Comparison of ENCODE assay signal across 11 cellular contexts in the genomic region with DNA sequence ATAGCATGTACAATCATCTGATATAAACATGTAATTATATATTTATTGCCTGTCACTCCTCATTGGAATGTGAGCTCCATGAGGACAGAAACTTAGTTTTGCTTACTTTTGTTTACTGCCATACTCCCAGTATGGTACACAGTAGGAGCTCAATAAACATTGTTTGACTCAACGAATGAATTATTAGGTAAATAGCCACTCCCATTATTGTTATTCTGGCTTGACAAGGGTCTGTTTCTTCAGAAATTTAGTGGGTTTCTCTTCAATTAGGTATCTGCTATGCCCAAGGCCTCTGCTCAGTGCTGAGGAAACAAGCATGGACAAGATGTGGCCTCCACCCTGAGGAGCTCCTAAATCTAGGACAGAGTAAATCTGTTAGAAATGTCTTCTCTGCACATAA. TPM values are rescaled to one million over a fixed set of nuclear protein-coding genes. Genes with fewer than 3 reads are reported as not detected.
A peak's percentile ranks its signal among the peaks of the same experiment; 100 is the strongest.
DNase-seq lines count a peak whose midpoint lies in the region; ATAC-seq and TF ChIP-seq lines count a peak whose summit lies in the region.
"Had no signal": no experiment of that assay in that cellular context is flagged by ENCODE, and none has a peak within 500 bp of the region (broad histone marks: within the 10 kb centered on the region; RNA-seq: fewer than 3 reads in every experiment).

No MANE protein-coding gene starts in this region.

- 54 to 63% (median 58%) methylated on average over 1 of the region's 1 CpG for whole genome bisulfite sequencing in heart left ventricle, 4 donors
- 27 to 53% methylated on average over 1 of the region's 1 CpG for WGBS in body of pancreas, 2 donors
- 33 to 35% methylated on average over 1 of the region's 1 CpG for WGBS in upper lobe of left lung, 2 donors

- H3K9me3 ChIP-seq in heart left ventricle (no peaks in the 10 kb centered on the region), body of pancreas (no peaks in the 10 kb centered on the region), muscle layer of duodenum (ENCODE audit: control insufficient read depth in 1 of 2, low read length in 2 of 2) (no peaks in the 10 kb centered on the region), upper lobe of left lung (no peaks in the 10 kb centered on the region), MG63 (no peaks in the 10 kb centered on the region)

- H3K27me3 ChIP-seq in heart left ventricle (no peaks in the 10 kb centered on the region), body of pancreas (no peaks in the 10 kb centered on the region), muscle layer of duodenum (ENCODE audit: low read depth, low read length) (no peaks in the 10 kb centered on the region), upper lobe of left lung (no peaks in the 10 kb centered on the region), MG63 (no peaks in the 10 kb centered on the region)

- H3K36me3 ChIP-seq in heart left ventricle (peaks cover 0 to 72% (median 27%) of the 10 kb centered on the region in 9 donors), body of pancreas (replicated peaks in 1 of 2; ENCODE audit: insufficient read depth in 1 of 2, low read depth in 2 of 2) (no peaks in the 10 kb centered on the region), muscle layer of duodenum (ENCODE audit: control insufficient read depth in 1 of 2, insufficient read depth in 2 of 2, low read length in 2 of 2) (peaks cover 14 to 28% of the 10 kb centered on the region in 2 donors), upper lobe of left lung (peaks cover 0 to 64% (median 10%) of the 10 kb centered on the region in 4 donors), MG63 (peaks cover 72% of the 10 kb centered on the region)

- H3K4me3 ChIP-seq in heart left ventricle (peak overlapping the region in 8 of 12 donors; percentile 34 to 88 (median 80)), body of pancreas (no peak overlapping the region), muscle layer of duodenum (ENCODE audit: low read depth in 1 of 2, low read length in 2 of 2) (no peak overlapping the region), upper lobe of left lung (peak overlapping the region in 2 of 4 donors; percentile 77 to 85), MG63 (no peak overlapping the region)

- DNase-seq in heart left ventricle (no peak), left ventricle myocardium superior (no peak), body of pancreas (no peak), upper lobe of left lung (no peak), MG63 (no peak), NCI-H1694 (lab: John Stamatoyannopoulos, UW) (no peak)
- DNase-seq: anterior cingulate cortex, NCI-H1417 had no signal

- TF ChIP-seq CTCF in heart left ventricle (IDR thresholded peaks at IDR 0.05) = no peak
- no peak for TF ChIP-seq CTCF in body of pancreas (IDR thresholded peaks at IDR 0.05)
- TF ChIP-seq CTCF in upper lobe of left lung (IDR thresholded peaks at IDR 0.05) = no peak

- H3K27ac ChIP-seq in heart left ventricle (peak overlapping the region; percentile 19 to 100 (median 98)), body of pancreas (peak overlapping the region; percentile 27 to 98 (median 95)), muscle layer of duodenum (ENCODE audit: low read length) (peak overlapping the region; percentile 39), upper lobe of left lung (peak overlapping the region; percentile 95 to 99 (median 99))
- H3K27ac ChIP-seq: C4-2B had no signal

- intact Hi-C loops in heart left ventricle (cut with DNase I) (loop anchor here in 1 of 10 donors (10.0 kb wide), 1 partner anchor 142 kb away; no protein-coding TSS in a partner anchor), left ventricle myocardium superior (cut with micrococcal nuclease) (loop anchor here (5.0 kb wide), 1 partner anchor 39 kb away; no protein-coding TSS in a partner anchor), body of pancreas (cut with DNase I) (no loop called here)

- no peak for TF ChIP-seq EP300 in upper lobe of left lung (IDR thresholded peaks at IDR 0.05)

- no peak for TF ChIP-seq POLR2A in heart left ventricle (IDR thresholded peaks at IDR 0.05)
- no peak for TF ChIP-seq POLR2A in body of pancreas (IDR thresholded peaks at IDR 0.05)
- no peak for TF ChIP-seq POLR2A in upper lobe of left lung (IDR thresholded peaks at IDR 0.05)

- ATAC-seq in heart left ventricle = no peak
- no peak for ATAC-seq in left ventricle myocardium superior
- ATAC-seq in body of pancreas = no peak
- ATAC-seq in upper lobe of left lung (ENCODE audit: low FRiP score in 2 of 2) = no peak
- ATAC-seq in GM21737 (IDR thresholded peaks at IDR 0.05; ENCODE audit: unreplicated experiment) = no peak

- H3K4me1 ChIP-seq in heart left ventricle (peaks cover 22 to 100% (median 88%) of the 10 kb centered on the region in 12 donors), body of pancreas (peaks cover 94% of the 10 kb centered on the region), muscle layer of duodenum (ENCODE audit: control insufficient read depth in 1 of 2, insufficient read depth in 2 of 2, low read length in 2 of 2) (peaks cover 60 to 67% of the 10 kb centered on the region in 2 donors), upper lobe of left lung (peaks cover 79 to 92% (median 88%) of the 10 kb centered on the region in 4 donors)

RNA-seq across cellular contexts. Expression of a gene that starts 6.3 kb away (rescaled TPM):
- total RNA-seq in heart left ventricle = 100 to 1,000 TPM in 1 of 9 donors, 10 to 100 TPM in 8; 32.2 to 176 (median 62.6) TPM
- 100 to 1,000 TPM in 1 of 2 donors, 10 to 100 TPM in 1; 43.1 to 217 TPM for polyA plus RNA-seq in heart left ventricle
- 54.8 TPM for total RNA-seq in left ventricle myocardium superior
- total RNA-seq in body of pancreas = 100 to 1,000 TPM in 1 of 2 donors, 10 to 100 TPM in 1; 96.2 to 103 TPM
- 100 to 1,000 TPM; 131 to 245 (median 182) TPM for total RNA-seq in upper lobe of left lung
- 63.0 and 64.2 TPM in 2 replicates for total RNA-seq in MG63 (2014; rRNA removed; shearing (Covaris generic); ENCODE audit: low replicate concordance)

RNA-seq across cellular contexts. Expression of a gene that starts 22.7 kb away (rescaled TPM):
- 10 to 100 TPM in 1 of 9 donors, 1 to 10 TPM in 3, under 1 TPM in 5; 0.38 to 15.2 (median 0.77) TPM for total RNA-seq in heart left ventricle
- polyA plus RNA-seq in heart left ventricle = under 1 TPM; 0.04 to 0.97 TPM
- total RNA-seq in left ventricle myocardium superior = 0.72 TPM
- total RNA-seq in body of pancreas = not detected
- 1 to 10 TPM; 1.0 to 6.7 (median 3.8) TPM for total RNA-seq in upper lobe of left lung
- 123 and 139 TPM in 2 replicates for total RNA-seq in MG63 (2014; rRNA removed; shearing (Covaris generic); ENCODE audit: low replicate concordance)

Comparison
In these comparisons a context has a peak if more than half of its experiments do, and no peak if none do; other contexts are left out.
1. H3K27ac ChIP-seq: peak in every context shown above with its lines; median percentile 99 in upper lobe of left lung; 98 in heart left ventricle; 95 in body of pancreas; 39 in muscle layer of duodenum.
2. H3K4me3 ChIP-seq: peak in heart left ventricle (8 of 12); none in body of pancreas (0 of 2), muscle layer of duodenum (0 of 2) and MG63 (single experiment).